In genomic region chr11:75269367-75269660, GRCh38 we compare ENCODE assay signal across 32 cellular contexts. TPM values are rescaled to one million over a fixed set of nuclear protein-coding genes. Genes with fewer than 3 reads are reported as not detected.
"Had no signal": no experiment of that assay in that cellular context is flagged by ENCODE, and none has a peak within 500 bp of the region (broad histone marks: within the 10 kb centered on the region; RNA-seq: fewer than 3 reads in every experiment).

No MANE protein-coding gene starts in this region.

- H3K4me1 ChIP-seq: adrenal gland, body of pancreas, breast epithelium, Peyer's patch had no signal

- H3K27ac Mint-ChIP-seq: activated B cell treated with CpG ODN at 0.5 μM for 24 hours; activated CD4-positive, alpha-beta T cell treated with anti-CD3 and anti-CD28 coated beads, Interleukin-2, amount 10 ng/mL, durations not matched to agents 24 days and 14 days; activated CD8-positive, alpha-beta T cell treated with anti-CD3 and anti-CD28 coated beads, Interleukin-2, amount 10 ng/mL, durations not matched to agents 7 days and 5 days; activated naive CD4-positive, alpha-beta T cell treated with anti-CD3 and anti-CD28 coated beads for 36 hours; activated T-cell treated with anti-CD3 and anti-CD28 coated beads, Interleukin-2, amount 50 U/mL, for 24 hours; activated T-helper 2 cell treated with anti-CD3 and anti-CD28 coated beads, Interferon-gamma antibody, Interleukin-2, Interleukin-4, amounts not matched to agents 10 μg/mL and 5 μg/mL and 100 μg/mL, durations not matched to agents 14 hours and 24 hours and 36 hours; T-helper 17 cell had no signal

- H3K27me3 ChIP-seq: adrenal gland, body of pancreas, breast epithelium, Peyer's patch had no signal

- H3K27me3 Mint-ChIP-seq: activated B cell treated with CpG ODN at 0.5 μM for 24 hours; activated CD4-positive, alpha-beta T cell treated with anti-CD3 and anti-CD28 coated beads, Interleukin-2, amount 10 ng/mL, durations not matched to agents 24 days and 14 days; activated T-cell treated with anti-CD3 and anti-CD28 coated beads, Interleukin-2, amount 50 U/mL, for 24 hours; IgD-negative memory B cell; T-cell; T-helper 17 cell had no signal

- ATAC-seq: activated CD8-positive, alpha-beta T cell treated with anti-CD3 and anti-CD28 coated beads, Interleukin-2, amount 10 ng/mL, durations not matched to agents 7 days and 5 days; body of pancreas; PC-3; SK-N-SH treated with all-trans-retinoic acid at 6 μM for 48 hours; T-cell; T-helper 17 cell had no signal

- H3K27ac ChIP-seq: adrenal gland, body of pancreas, breast epithelium, Peyer's patch, VCaP had no signal

- H3K9me3 ChIP-seq: adrenal gland, body of pancreas, breast epithelium, Peyer's patch had no signal

- H3K4me3 ChIP-seq: adrenal gland, body of pancreas, breast epithelium, Peyer's patch had no signal

- H3K36me3 ChIP-seq: breast epithelium had no signal

- H3K4me3 Mint-ChIP-seq: activated B cell treated with CpG ODN at 0.5 μM for 24 hours; activated CD4-positive, alpha-beta T cell treated with anti-CD3 and anti-CD28 coated beads, Interleukin-2, amount 10 ng/mL, durations not matched to agents 24 days and 14 days; activated CD8-positive, alpha-beta T cell treated with anti-CD3 and anti-CD28 coated beads, Interleukin-2, amount 10 ng/mL, durations not matched to agents 7 days and 5 days; activated naive CD4-positive, alpha-beta T cell treated with anti-CD3 and anti-CD28 coated beads for 36 hours; activated T-cell treated with anti-CD3 and anti-CD28 coated beads, Interleukin-2, amount 50 U/mL, for 24 hours; IgD-negative memory B cell; T-cell; T-helper 17 cell had no signal

- DNase-seq: activated B cell treated with CpG ODN at 0.5 μM for 24 hours; activated CD4-positive, alpha-beta T cell treated with anti-CD3 and anti-CD28 coated beads for 1 hour; activated CD4-positive, alpha-beta T cell treated with anti-CD3 and anti-CD28 coated beads, Interleukin-2, amount 10 ng/mL, durations not matched to agents 24 days and 14 days; activated CD4-positive, alpha-beta T cell treated with anti-CD3 and anti-CD28 coated beads, Interleukin-2, amount 50 U/mL, for 48 hours; activated CD8-positive, alpha-beta T cell treated with anti-CD3 and anti-CD28 coated beads, Interleukin-2, amount 10 ng/mL, durations not matched to agents 7 days and 5 days; activated gamma-delta T cell treated with Interleukin-2 at 50 U/mL for 16 hours; activated T-cell treated with anti-CD3 and anti-CD28 coated beads, Interleukin-2, amount 50 U/mL, for 24 hours; adrenal gland; body of pancreas; Karpas-422; KBM-7; NCI-H1105; NCI-H1417 treated with DMSO at 0.1 percent for 48 hours; NCI-H187 treated with DMSO at 0.1 percent for 48 hours; NCI-H2081; NCI-H226; NCI-H446 treated with DMSO at 0.1 percent for 48 hours; NCI-H524; NK-92 treated with Interleukin-12 subunit alpha and Interleukin-12 subunit beta, amount 100 ng/mL, for 24 hours; PC-3; RPMI8226; SIG-M5; T-cell; T-helper 17 cell had no signal

- H3K9me3 Mint-ChIP-seq: activated B cell treated with CpG ODN at 0.5 μM for 24 hours; activated CD4-positive, alpha-beta T cell treated with anti-CD3 and anti-CD28 coated beads, Interleukin-2, amount 10 ng/mL, durations not matched to agents 24 days and 14 days; activated naive CD4-positive, alpha-beta T cell treated with anti-CD3 and anti-CD28 coated beads for 36 hours; activated T-cell treated with anti-CD3 and anti-CD28 coated beads, Interleukin-2, amount 50 U/mL, for 24 hours; activated T-helper 2 cell treated with anti-CD3 and anti-CD28 coated beads, Interferon-gamma antibody, Interleukin-2, Interleukin-4, amounts not matched to agents 10 μg/mL and 5 μg/mL and 100 μg/mL, durations not matched to agents 14 hours and 24 hours and 36 hours; IgD-negative memory B cell; T-cell had no signal

RNA-seq across cellular contexts. Expression of gene TPBGL, which starts 28.7 kb away (rescaled TPM):
- total RNA-seq: activated B cell treated with CpG ODN at 0.5 μM for 24 hours; activated naive CD4-positive, alpha-beta T cell treated with anti-CD3 and anti-CD28 coated beads for 36 hours; MCF 10A; PC-3 had no signal
- polyA plus RNA-seq: IgD-negative memory B cell had no signal
